ENCODE assay signal across 8 cellular contexts in genomic region chr6:111406200-111406711, GRCh38.
A peak's percentile ranks its signal among the peaks of the same experiment; 100 is the strongest.
DNase-seq lines count a peak whose midpoint lies in the region; ATAC-seq and TF ChIP-seq lines count a peak whose summit lies in the region.

No MANE protein-coding gene starts in this region.

- 79% methylated on average over 3 of the region's 3 CpGs for WGBS in urinary bladder
- 63 to 83% (median 72%) methylated on average over 3 of the region's 3 CpGs for WGBS in stomach, 5 donors

- H3K27ac ChIP-seq in urinary bladder (ENCODE audit: low read depth) (peak overlapping the region; percentile 67), stomach (peak overlapping the region in 2 of 5 donors; percentile 31 to 44), ascending aorta (no peak overlapping the region)

- no peak overlapping the region for H3K4me3 Mint-ChIP-seq in activated naive CD8-positive, alpha-beta T cell
- H3K4me3 Mint-ChIP-seq in activated naive CD8-positive, alpha-beta T cell treated with anti-CD3 and anti-CD28 coated beads for 36 hours: no peak overlapping the region
- no peak overlapping the region for H3K4me3 Mint-ChIP-seq in activated CD4-positive, alpha-beta memory T cell treated with anti-CD3 and anti-CD28 coated beads for 36 hours

- no peaks in the 10 kb centered on the region for H3K9me3 Mint-ChIP-seq in activated naive CD8-positive, alpha-beta T cell (ENCODE audit: low read depth)
- H3K9me3 Mint-ChIP-seq in activated naive CD8-positive, alpha-beta T cell treated with anti-CD3 and anti-CD28 coated beads for 36 hours: no peaks in the 10 kb centered on the region
- no peaks in the 10 kb centered on the region for H3K9me3 Mint-ChIP-seq in activated CD4-positive, alpha-beta memory T cell treated with anti-CD3 and anti-CD28 coated beads for 36 hours

- intact Hi-C loops in activated CD4-positive, alpha-beta memory T cell treated with anti-CD3 and anti-CD28 coated beads for 36 hours (cut with micrococcal nuclease): loop anchor here (1.0 to 5.0 kb wide), 4 partner anchors 67 to 636 kb away; no protein-coding TSS in a partner anchor
- intact Hi-C loops in stomach (cut with DNase I; ENCODE audit: low total_unique reads): no loop called here
- intact Hi-C loops in ascending aorta (cut with DNase I): no loop called here

- peaks cover 38% of the 10 kb centered on the region for H3K36me3 Mint-ChIP-seq in activated naive CD8-positive, alpha-beta T cell
- peaks cover 47% of the 10 kb centered on the region for H3K36me3 Mint-ChIP-seq in activated naive CD8-positive, alpha-beta T cell treated with anti-CD3 and anti-CD28 coated beads for 36 hours
- peaks cover 48% of the 10 kb centered on the region for H3K36me3 Mint-ChIP-seq in activated CD4-positive, alpha-beta memory T cell treated with anti-CD3 and anti-CD28 coated beads for 36 hours

- TF ChIP-seq POLR2A in stomach (IDR thresholded peaks at IDR 0.05): no peak

- POLR2A ChIA-PET in activated CD4-positive, alpha-beta memory T cell treated with anti-CD3 and anti-CD28 coated beads for 36 hours (lab: Charles Lee): interaction anchor here (0.8 kb wide), 1 partner anchor 9 kb away, joined by 4 read pairs; no protein-coding TSS in a partner anchor

- no peak for DNase-seq in activated naive CD8-positive, alpha-beta T cell treated with anti-CD3 and anti-CD28 coated beads for 36 hours
- DNase-seq in activated CD4-positive, alpha-beta memory T cell treated with anti-CD3 and anti-CD28 coated beads for 36 hours: no peak
- DNase-seq in stomach: no peak
- DNase-seq in ascending aorta (ENCODE audit: low spot score in 2 of 2): no peak
- no peak for DNase-seq in cerebellar nuclear complex (lab: John Stamatoyannopoulos, UW)

- H3K9me3 ChIP-seq in stomach: no peaks in the 10 kb centered on the region
- H3K9me3 ChIP-seq in ascending aorta: no peaks in the 10 kb centered on the region

- no peaks in the 10 kb centered on the region for H3K4me1 ChIP-seq in urinary bladder (ENCODE audit: insufficient read depth)
- peaks cover 0 to 16% (median 6%) of the 10 kb centered on the region in 4 donors for H3K4me1 ChIP-seq in stomach
- no peaks in the 10 kb centered on the region for H3K4me1 ChIP-seq in ascending aorta

- H3K4me3 ChIP-seq in urinary bladder (ENCODE audit: low read depth, low read length): no peak overlapping the region
- no peak overlapping the region for H3K4me3 ChIP-seq in stomach
- no peak overlapping the region for H3K4me3 ChIP-seq in ascending aorta

- H3K27me3 Mint-ChIP-seq in activated naive CD8-positive, alpha-beta T cell: no peaks in the 10 kb centered on the region
- no peaks in the 10 kb centered on the region for H3K27me3 Mint-ChIP-seq in activated naive CD8-positive, alpha-beta T cell treated with anti-CD3 and anti-CD28 coated beads for 36 hours
- H3K27me3 Mint-ChIP-seq in activated CD4-positive, alpha-beta memory T cell treated with anti-CD3 and anti-CD28 coated beads for 36 hours: no peaks in the 10 kb centered on the region

- H3K27ac Mint-ChIP-seq in activated naive CD8-positive, alpha-beta T cell: peak overlapping the region; percentile 43
- H3K27ac Mint-ChIP-seq in activated naive CD8-positive, alpha-beta T cell treated with anti-CD3 and anti-CD28 coated beads for 36 hours: no peak overlapping the region
- peak overlapping the region; percentile 25 for H3K27ac Mint-ChIP-seq in activated CD4-positive, alpha-beta memory T cell treated with anti-CD3 and anti-CD28 coated beads for 36 hours

- CTCF ChIA-PET in activated CD4-positive, alpha-beta memory T cell treated with anti-CD3 and anti-CD28 coated beads for 36 hours (lab: Charles Lee): interaction anchor here (0.6 kb wide), 1 partner anchor 57 kb away, joined by 4 read pairs; no protein-coding TSS in a partner anchor

- H3K27me3 ChIP-seq in stomach (no peaks in the 10 kb centered on the region), ascending aorta (no peaks in the 10 kb centered on the region)

- H3K36me3 ChIP-seq in urinary bladder (ENCODE audit: insufficient read depth): no peaks in the 10 kb centered on the region
- H3K36me3 ChIP-seq in stomach: peaks cover 13 to 68% (median 65%) of the 10 kb centered on the region in 4 donors
- peaks cover 21 to 48% of the 10 kb centered on the region in 2 donors for H3K36me3 ChIP-seq in ascending aorta

- no peak for TF ChIP-seq EP300 in stomach (IDR thresholded peaks at IDR 0.05)

- H3K4me1 Mint-ChIP-seq in activated naive CD8-positive, alpha-beta T cell (ENCODE audit: low read depth): peaks cover 9% of the 10 kb centered on the region
- H3K4me1 Mint-ChIP-seq in activated naive CD8-positive, alpha-beta T cell treated with anti-CD3 and anti-CD28 coated beads for 36 hours: peaks cover 21% of the 10 kb centered on the region
- peaks cover 13% of the 10 kb centered on the region for H3K4me1 Mint-ChIP-seq in activated CD4-positive, alpha-beta memory T cell treated with anti-CD3 and anti-CD28 coated beads for 36 hours (ENCODE audit: low read depth)

- no peak for TF ChIP-seq CTCF in stomach (IDR thresholded peaks at IDR 0.05)
- no peak for TF ChIP-seq CTCF in ascending aorta (IDR thresholded peaks at IDR 0.05)

- peak; percentile 97 for ATAC-seq in HG03097 (IDR thresholded peaks at IDR 0.05; ENCODE audit: low FRiP score, unreplicated experiment)
